Comparison of ENCODE assay signal across 1 cellular context in genomic region chr7:104327963-104328307, GRCh38.
TF ChIP-seq lines count a peak whose summit lies in the region.

No MANE protein-coding gene starts in this region.

TF ChIP-seq in SK-N-SH, 30 proteins besides CTCF, POLR2A, EP300 and RAD21 (continued from another document):
- TF ChIP-seq REST (IDR thresholded peaks at IDR 0.05; ENCODE audit: low read depth, low read length) = no peak
- no peak for TF ChIP-seq NRF1 (IDR thresholded peaks at IDR 0.05; ENCODE audit: low read depth, low read length)
- no peak for TF ChIP-seq GABPA (IDR thresholded peaks at IDR 0.05; ENCODE audit: low read depth)
- no peak for TF ChIP-seq FOXM1 (IDR thresholded peaks at IDR 0.05; ENCODE audit: low read depth)
- no peak for TF ChIP-seq USF2 (IDR thresholded peaks at IDR 0.05; ENCODE audit: borderline replicate concordance, low read depth, low read length)
